22 cellular contexts compared by ENCODE assay signal in the genomic region with DNA sequence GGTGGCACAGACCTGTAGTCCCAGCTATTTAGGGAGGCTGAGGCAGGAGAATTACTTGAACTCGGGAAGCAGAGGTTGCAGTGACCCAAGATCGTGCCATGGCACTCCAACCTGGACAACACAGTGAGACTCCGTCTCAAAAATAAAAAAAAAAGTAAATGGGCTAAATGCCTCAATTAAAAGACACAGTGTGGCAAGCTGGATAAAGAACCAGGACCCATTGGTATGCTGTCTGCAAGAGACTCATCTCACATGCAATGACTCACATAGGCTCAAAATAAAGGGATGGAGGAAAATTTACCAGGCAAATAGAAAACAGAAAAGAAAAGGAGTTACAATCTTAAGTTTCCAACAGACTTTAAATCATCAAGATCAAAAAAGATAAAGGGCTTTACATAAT.
"Had no signal": no experiment of that assay in that cellular context is flagged by ENCODE, and none has a peak within 500 bp of the region (broad histone marks: within the 10 kb centered on the region; RNA-seq: fewer than 3 reads in every experiment).

No MANE protein-coding gene starts in this region.

- ATAC-seq: activated T-cell treated with anti-CD3 and anti-CD28 coated beads, Interleukin-2, amount 50 U/mL, for 72 hours; esophagus mucosa; natural killer cell; T-cell had no signal

- H3K4me3 Mint-ChIP-seq: activated CD4-positive, alpha-beta T cell treated with anti-CD3 and anti-CD28 coated beads, Interleukin-2, amount 10 ng/mL, durations not matched to agents 7 days and 5 days; activated naive CD8-positive, alpha-beta T cell treated with anti-CD3 and anti-CD28 coated beads, Interleukin-2, amount 10 ng/mL, durations not matched to agents 7 days and 5 days; activated T-cell treated with anti-CD3 and anti-CD28 coated beads, Interleukin-2, amount 50 U/mL, for 72 hours; memory B cell; natural killer cell had no signal

- H3K4me1 ChIP-seq: tibial nerve, vagina had no signal

- H3K4me3 ChIP-seq: tibial nerve, vagina had no signal

- H3K27ac ChIP-seq: neutrophil, tibial nerve, vagina had no signal

- H3K27me3 ChIP-seq: neutrophil, tibial nerve, vagina had no signal

- DNase-seq: activated CD4-positive, alpha-beta T cell treated with anti-CD3 and anti-CD28 coated beads, Interleukin-2, amount 10 ng/mL, durations not matched to agents 7 days and 5 days; activated CD8-positive, alpha-beta memory T cell treated with anti-CD3 and anti-CD28 coated beads, Interleukin-2, amount 50 U/mL, for 48 hours; activated gamma-delta T cell treated with Interleukin-2 at 50 U/mL for 16 hours; activated naive CD8-positive, alpha-beta T cell treated with anti-CD3 and anti-CD28 coated beads, Interleukin-2, amount 10 ng/mL, durations not matched to agents 7 days and 5 days; activated T-cell treated with anti-CD3 and anti-CD28 coated beads, Interleukin-2, amount 50 U/mL, for 72 hours; anterior cingulate cortex; cerebellar nuclear complex; natural killer cell; posterior cingulate gyrus; retina; stimulated activated CD4-positive, alpha-beta T cell treated with anti-CD3 and anti-CD28 coated beads, Interleukin-15, amount 100 ng/mL, for 24 hours; stimulated activated CD4-positive, alpha-beta T cell treated with anti-CD3 and anti-CD28 coated beads, Interleukin-4, amount 100 ng/mL, for 1 hour; stimulated activated naive CD4-positive, alpha-beta T cell; substantia nigra; T-cell; T-helper 9 cell had no signal

- H3K27ac Mint-ChIP-seq: activated CD4-positive, alpha-beta T cell treated with anti-CD3 and anti-CD28 coated beads, Interleukin-2, amount 10 ng/mL, durations not matched to agents 7 days and 5 days; activated naive CD8-positive, alpha-beta T cell treated with anti-CD3 and anti-CD28 coated beads, Interleukin-2, amount 10 ng/mL, durations not matched to agents 7 days and 5 days; activated T-cell treated with anti-CD3 and anti-CD28 coated beads, Interleukin-2, amount 50 U/mL, for 72 hours; memory B cell; natural killer cell; T-cell had no signal

- FAIRE-seq: islet of Langerhans had no signal

- H3K36me3 ChIP-seq: neutrophil had no signal

- H3K9me3 ChIP-seq: neutrophil, vagina had no signal

- H3K27me3 Mint-ChIP-seq: activated CD4-positive, alpha-beta T cell treated with anti-CD3 and anti-CD28 coated beads, Interleukin-2, amount 10 ng/mL, durations not matched to agents 7 days and 5 days; activated naive CD8-positive, alpha-beta T cell treated with anti-CD3 and anti-CD28 coated beads, Interleukin-2, amount 10 ng/mL, durations not matched to agents 7 days and 5 days; memory B cell; T-cell had no signal
